16 cellular contexts compared by ENCODE assay signal in genomic region chr7:20302866-20303265, GRCh38. TPM values are rescaled to one million over a fixed set of nuclear protein-coding genes. Genes with fewer than 3 reads are reported as not detected.
"Had no signal": no experiment of that assay in that cellular context is flagged by ENCODE, and none has a peak within 500 bp of the region (broad histone marks: within the 10 kb centered on the region; RNA-seq: fewer than 3 reads in every experiment).

No MANE protein-coding gene starts in this region.

- H3K4me1 ChIP-seq: colonic mucosa, sigmoid colon had no signal

- H3K27me3 Mint-ChIP-seq: naive thymus-derived CD8-positive, alpha-beta T cell had no signal

- H3K27ac Mint-ChIP-seq: endodermal cell; naive thymus-derived CD8-positive, alpha-beta T cell had no signal

- DNase-seq: colonic mucosa; effector CD4-positive, alpha-beta T cell; endodermal cell; erythroblast; foreskin keratinocyte; naive thymus-derived CD8-positive, alpha-beta T cell; sigmoid colon; stimulated activated CD4-positive, alpha-beta T cell treated with anti-CD3 and anti-CD28 coated beads, Interleukin-12 subunit alpha, Interleukin-12 subunit beta, amount 100 ng/mL, for 4 hours; stimulated activated naive CD4-positive, alpha-beta T cell; stomach; substantia nigra; transverse colon had no signal

- ATAC-seq: foreskin keratinocyte; mucosa of descending colon; naive thymus-derived CD8-positive, alpha-beta T cell had no signal

- H3K27me3 ChIP-seq: colonic mucosa, foreskin keratinocyte, neutrophil, sigmoid colon, stomach, transverse colon had no signal

- H3K9me3 Mint-ChIP-seq: endodermal cell had no signal

- H3K36me3 Mint-ChIP-seq: naive thymus-derived CD8-positive, alpha-beta T cell had no signal

- H3K9me3 ChIP-seq: colonic mucosa, mucosa of descending colon, neutrophil, sigmoid colon, stomach, thoracic aorta, transverse colon had no signal

- H3K4me3 ChIP-seq: colonic mucosa, mucosa of descending colon, sigmoid colon, skin epidermis, stomach, thoracic aorta, transverse colon had no signal

- H3K4me3 Mint-ChIP-seq: endodermal cell; naive thymus-derived CD8-positive, alpha-beta T cell had no signal

- H3K36me3 ChIP-seq: colonic mucosa, neutrophil, sigmoid colon, stomach, thoracic aorta, transverse colon had no signal

- H3K27ac ChIP-seq: colonic mucosa, foreskin keratinocyte, neutrophil, sigmoid colon, skin epidermis, stomach, thoracic aorta had no signal

RNA-seq across cellular contexts. Expression of gene ITGB8, which starts 27.8 kb away (rescaled TPM):
- total RNA-seq: naive thymus-derived CD8-positive, alpha-beta T cell had no signal
- polyA plus RNA-seq: naive thymus-derived CD8-positive, alpha-beta T cell had no signal
